ENCODE assay signal across 8 cellular contexts in genomic region chr18:50298443-50299284, GRCh38. TPM values are rescaled to one million over a fixed set of nuclear protein-coding genes. Genes with fewer than 3 reads are reported as not detected.
DNase-seq lines count a peak whose midpoint lies in the region; ATAC-seq and TF ChIP-seq lines count a peak whose summit lies in the region.

No MANE protein-coding gene starts in this region.

- no peak for TF ChIP-seq EP300 in sigmoid colon (IDR thresholded peaks at IDR 0.05)

- H3K4me1 Mint-ChIP-seq in endothelial cell (ENCODE audit: unreplicated experiment), result no peaks in the 10 kb centered on the region

- H3K27ac ChIP-seq in OCI-LY3 (ENCODE audit: low read length), result no peak overlapping the region
- no peak overlapping the region for H3K27ac ChIP-seq in fibroblast of lung (ENCODE audit: insufficient read depth, low read length)
- H3K27ac ChIP-seq in sigmoid colon, result no peak overlapping the region

- no peaks in the 10 kb centered on the region for H3K9me3 ChIP-seq in OCI-LY3 (ENCODE audit: insufficient read depth, low read length)
- H3K9me3 ChIP-seq in fibroblast of lung (ENCODE audit: control insufficient read depth, insufficient read depth, low read depth, low read length), result no peaks in the 10 kb centered on the region
- H3K9me3 ChIP-seq in sigmoid colon, result no peaks in the 10 kb centered on the region

- DNase-seq in fibroblast of lung (ENCODE audit: low read depth in 2 of 2) (no peak), sigmoid colon (no peak), mesenteric fat pad (ENCODE audit: low spot score) (no peak), activated gamma-delta T cell treated with Interleukin-2 at 50 U/mL for 16 hours (no peak), AML-193 (lab: John Stamatoyannopoulos, UW) (no peak), endothelial cell (ENCODE audit: low spot score) (no peak)

- TF ChIP-seq CTCF in OCI-LY3 (IDR thresholded peaks at IDR 0.05; ENCODE audit: low read depth, low read length) (no peak), fibroblast of lung (conservative IDR thresholded peaks at IDR 0.05 in 1 of 2, IDR thresholded peaks at IDR 0.05 in 1 of 2; ENCODE audit: low read depth in 1 of 2, low read length in 2 of 2) (no peak), sigmoid colon (IDR thresholded peaks at IDR 0.05) (no peak), endothelial cell (IDR thresholded peaks at IDR 0.05; ENCODE audit: unreplicated experiment) (no peak)

- peak; percentile 10 for ATAC-seq in GM18502 (IDR thresholded peaks at IDR 0.05; ENCODE audit: poor library complexity, unreplicated experiment)

- peaks cover 9% of the 10 kb centered on the region for H3K27me3 Mint-ChIP-seq in endothelial cell (ENCODE audit: unreplicated experiment)

- H4K20me1 ChIP-seq in OCI-LY3 (ENCODE audit: insufficient read depth, low read length) (no peaks in the 10 kb centered on the region), fibroblast of lung (ENCODE audit: control insufficient read depth, extremely low read depth, insufficient read depth, low read length) (no peaks in the 10 kb centered on the region)

- H3K4me2 ChIP-seq in OCI-LY3 (ENCODE audit: low read length), result peak overlapping the region; percentile 87
- peak overlapping the region; percentile 94 for H3K4me2 ChIP-seq in fibroblast of lung (ENCODE audit: extremely low read depth, insufficient read depth, low read length)

- no peaks in the 10 kb centered on the region for H3K36me3 Mint-ChIP-seq in endothelial cell (ENCODE audit: low read depth, unreplicated experiment)

- H3K4me3 ChIP-seq in OCI-LY3 (ENCODE audit: low read length) (peak overlapping the region; percentile 73), fibroblast of lung (replicated peaks in 1 of 4; ENCODE audit: control extremely low read depth in 1 of 4, insufficient read depth in 1 of 4, low read depth in 3 of 4, low read length in 4 of 4) (peak overlapping the region in 2 of 4 experiments; percentile 62 to 70), sigmoid colon (peak overlapping the region; percentile 11 to 50 (median 34))

- TF ChIP-seq POLR2A in sigmoid colon (IDR thresholded peaks at IDR 0.05), result no peak

- H3K9ac ChIP-seq in OCI-LY3 (ENCODE audit: low read length) (no peak overlapping the region), fibroblast of lung (ENCODE audit: insufficient read depth, low read length) (no peak overlapping the region)

- WGBS in sigmoid colon, 2 donors, result 27 to 44% methylated on average over 49 of the region's 49 CpGs

- no peaks in the 10 kb centered on the region for H3K9me3 Mint-ChIP-seq in endothelial cell (ENCODE audit: unreplicated experiment)

- no peaks in the 10 kb centered on the region for H3K79me2 ChIP-seq in OCI-LY3 (ENCODE audit: low read length)
- no peaks in the 10 kb centered on the region for H3K79me2 ChIP-seq in fibroblast of lung (ENCODE audit: control insufficient read depth, insufficient read depth, low read length)

- H3K4me1 ChIP-seq in OCI-LY3 (ENCODE audit: low read length), result peaks cover 11% of the 10 kb centered on the region
- H3K4me1 ChIP-seq in fibroblast of lung (ENCODE audit: control insufficient read depth, extremely low read depth, insufficient read depth, low read length), result no peaks in the 10 kb centered on the region
- H3K4me1 ChIP-seq in sigmoid colon, result peaks cover 0 to 14% (median 6%) of the 10 kb centered on the region in 4 donors

- intact Hi-C loops in sigmoid colon (cut with DNase I), result no loop called here

- no peak overlapping the region for H2AFZ ChIP-seq in OCI-LY3 (ENCODE audit: low read depth, low read length)
- no peak overlapping the region for H2AFZ ChIP-seq in fibroblast of lung (ENCODE audit: low read length)

- no peak overlapping the region for H3K27ac Mint-ChIP-seq in endothelial cell (ENCODE audit: unreplicated experiment)

- H3K36me3 ChIP-seq in OCI-LY3 (replicated peaks; ENCODE audit: low read depth, low read length) (no peaks in the 10 kb centered on the region), fibroblast of lung (ENCODE audit: control insufficient read depth, insufficient read depth, low read length) (no peaks in the 10 kb centered on the region), sigmoid colon (no peaks in the 10 kb centered on the region)

- no peak overlapping the region for H3K4me3 Mint-ChIP-seq in endothelial cell (ENCODE audit: unreplicated experiment)

- H3K27me3 ChIP-seq in OCI-LY3 (ENCODE audit: low read depth, low read length) (peaks cover 17% of the 10 kb centered on the region), fibroblast of lung (ENCODE audit: control insufficient read depth, insufficient read depth, low read length) (peaks cover 6% of the 10 kb centered on the region), sigmoid colon (peaks cover 8 to 49% (median 21%) of the 10 kb centered on the region in 3 donors)

RNA-seq across cellular contexts. Expression of gene CXXC1, which starts 11.2 kb away (rescaled TPM):
- total RNA-seq in fibroblast of lung (32.9 and 33.6 TPM in 2 replicates), sigmoid colon (10 to 100 TPM; 34.2 to 58.9 (median 51.1) TPM), mesenteric fat pad (42.5 TPM), endothelial cell (ENCODE audit: unreplicated experiment) (71.7 TPM)
- polyA plus RNA-seq in fibroblast of lung (19.4 and 29.1 TPM in 2 replicates), sigmoid colon (10 to 100 TPM; 27.0 to 83.2 (median 43.2) TPM)
- 26.7 and 43.6 TPM in 2 replicates for polyA plus RNA-seq in fibroblast of lung (2012)
- polyA minus RNA-seq in fibroblast of lung (ENCODE audit: low replicate concordance), result 27.1 and 36.9 TPM in 2 replicates

RNA-seq across cellular contexts. Expression of gene MBD1, which starts 17.3 kb away (rescaled TPM):
- total RNA-seq in fibroblast of lung (44.9 and 53.3 TPM in 2 replicates), sigmoid colon (10 to 100 TPM; 58.9 to 93.6 (median 75.5) TPM), mesenteric fat pad (55.2 TPM), endothelial cell (ENCODE audit: unreplicated experiment) (65.1 TPM)
- polyA plus RNA-seq in fibroblast of lung (31.1 and 36.2 TPM in 2 replicates), sigmoid colon (10 to 100 TPM; 25.9 to 45.8 (median 33.0) TPM)
- 25.4 and 30.8 TPM in 2 replicates for polyA plus RNA-seq in fibroblast of lung (2012)
- polyA minus RNA-seq in fibroblast of lung (ENCODE audit: low replicate concordance), result 49.2 and 49.6 TPM in 2 replicates

RNA-seq across cellular contexts. Expression of gene CFAP53, which starts 32.4 kb away (rescaled TPM):
- total RNA-seq in fibroblast of lung (0.99 and 1.0 TPM in 2 replicates), sigmoid colon (under 1 TPM in 1 of 4 donors, not detected in 3; 0.27 TPM), mesenteric fat pad (0.16 TPM), endothelial cell (ENCODE audit: unreplicated experiment) (0.56 TPM)
- polyA plus RNA-seq in fibroblast of lung (0.11 and 0.16 TPM in 2 replicates), sigmoid colon (under 1 TPM in 2 of 3 donors, not detected in 1; 0.23 to 0.46 TPM)
- 0.12 and 0.20 TPM in 2 replicates for polyA plus RNA-seq in fibroblast of lung (2012)
- polyA minus RNA-seq in fibroblast of lung (ENCODE audit: low replicate concordance), result not detected in 2 replicates
